In the genomic region with DNA sequence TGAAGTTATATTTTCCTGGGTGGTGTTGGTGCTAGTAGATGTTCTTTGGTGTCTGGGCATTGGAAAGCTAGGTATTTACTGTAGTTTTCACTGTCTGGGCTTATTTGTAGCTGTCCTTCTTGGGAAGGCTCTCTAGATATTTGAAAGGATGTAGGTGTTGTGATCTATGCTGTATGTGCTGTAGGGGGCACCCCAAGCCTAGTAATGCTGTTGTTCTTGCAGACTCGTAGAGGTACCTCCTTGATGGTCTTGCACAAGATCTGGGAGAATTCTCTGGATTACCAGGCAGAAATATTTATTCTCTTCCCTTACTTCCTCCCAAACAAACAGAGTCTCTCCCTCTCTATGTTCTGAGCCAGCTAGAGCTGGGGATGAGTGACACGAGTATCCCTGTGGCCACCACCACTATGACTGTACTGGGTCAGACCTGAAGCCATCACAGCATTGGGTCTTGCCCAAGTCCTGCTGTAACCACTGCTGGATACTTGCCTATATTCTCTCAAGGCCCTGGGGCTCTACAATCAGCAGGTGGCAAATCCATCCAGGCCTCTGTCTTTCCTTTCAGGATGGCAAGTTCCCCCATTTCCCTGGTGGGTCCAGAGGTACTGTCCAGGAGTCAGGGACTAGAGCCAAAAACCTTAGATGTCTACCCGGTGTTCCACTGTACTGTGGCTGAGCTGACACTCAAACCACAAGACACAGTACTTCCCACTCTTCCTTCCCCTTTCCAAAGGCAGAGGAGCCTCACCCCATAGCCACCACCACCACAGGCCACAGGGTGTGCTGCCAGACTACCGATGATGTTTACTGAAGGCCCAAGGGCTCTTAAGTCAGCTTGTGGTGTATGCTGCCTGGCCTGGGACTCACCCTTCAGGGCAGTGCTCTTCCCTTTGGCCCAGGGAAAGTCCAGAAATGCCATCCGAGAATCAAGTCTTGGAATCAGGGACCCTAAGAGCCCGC, we compare ENCODE assay signal across 8 cellular contexts.
DNase-seq lines count a peak whose midpoint lies in the region; ATAC-seq and TF ChIP-seq lines count a peak whose summit lies in the region.

No MANE protein-coding gene starts in this region.

- no peaks in the 10 kb centered on the region for H3K4me1 ChIP-seq in mucosa of descending colon (ENCODE audit: low read depth)
- no peaks in the 10 kb centered on the region for H3K4me1 ChIP-seq in upper lobe of right lung

- DNase-seq in CD1c-positive myeloid dendritic cell (ENCODE audit: extremely low spot score) (peak; percentile 27), cardiac fibroblast (ENCODE audit: low read depth in 2 of 2) (peak; percentile 90 to 91), mucosa of descending colon (peak in 1 of 3 donors; percentile 71), upper lobe of right lung (no peak), NCI-H1436 (lab: John Stamatoyannopoulos, UW) (no peak)

- H3K4me3 ChIP-seq in cardiac fibroblast (replicated peaks in 1 of 2; ENCODE audit: low read depth in 2 of 2, low read length in 2 of 2) (no peak overlapping the region), mucosa of descending colon (no peak overlapping the region), upper lobe of right lung (no peak overlapping the region)

- TF ChIP-seq CTCF in cardiac fibroblast (IDR thresholded peaks at IDR 0.05; ENCODE audit: low read depth, low read length) = peak; percentile 56
- TF ChIP-seq CTCF in mucosa of descending colon (IDR thresholded peaks at IDR 0.05) = no peak
- TF ChIP-seq CTCF in upper lobe of right lung (IDR thresholded peaks at IDR 0.05) = peak; percentile 33

- no peaks in the 10 kb centered on the region for H3K27me3 ChIP-seq in upper lobe of right lung

- H3K36me3 ChIP-seq in mucosa of descending colon (ENCODE audit: low read depth) = no peaks in the 10 kb centered on the region
- H3K36me3 ChIP-seq in upper lobe of right lung = no peaks in the 10 kb centered on the region

- intact Hi-C loops in mucosa of descending colon (cut with DNase I, micrococcal nuclease) = no loop called here
- intact Hi-C loops in upper lobe of right lung (cut with DNase I) = no loop called here

- H3K9me3 ChIP-seq in mucosa of descending colon (no peaks in the 10 kb centered on the region), upper lobe of right lung (no peaks in the 10 kb centered on the region)

- H3K27ac ChIP-seq in upper lobe of right lung = no peak overlapping the region

- peak; percentile 54 for ATAC-seq in HG02610 (IDR thresholded peaks at IDR 0.05; ENCODE audit: unreplicated experiment)
- ATAC-seq in SK-N-SH treated with all-trans-retinoic acid at 6 μM for 48 hours = peak; percentile 100
- peak; percentile 54 for ATAC-seq in mucosa of descending colon
- ATAC-seq in upper lobe of right lung = peak; percentile 83
- ATAC-seq in HG03354 (IDR thresholded peaks at IDR 0.05; ENCODE audit: poor library complexity, severe bottlenecking, unreplicated experiment) = no peak

TF ChIP-seq in SK-N-SH treated with all-trans-retinoic acid at 6 μM for 48 hours, 23 proteins besides CTCF, POLR2A, EP300 and RAD21:
- no peak for TF ChIP-seq PPARA (CRISPR knock-in tag; IDR thresholded peaks at IDR 0.05; ENCODE audit: borderline replicate concordance)
- TF ChIP-seq, protein P1, sequence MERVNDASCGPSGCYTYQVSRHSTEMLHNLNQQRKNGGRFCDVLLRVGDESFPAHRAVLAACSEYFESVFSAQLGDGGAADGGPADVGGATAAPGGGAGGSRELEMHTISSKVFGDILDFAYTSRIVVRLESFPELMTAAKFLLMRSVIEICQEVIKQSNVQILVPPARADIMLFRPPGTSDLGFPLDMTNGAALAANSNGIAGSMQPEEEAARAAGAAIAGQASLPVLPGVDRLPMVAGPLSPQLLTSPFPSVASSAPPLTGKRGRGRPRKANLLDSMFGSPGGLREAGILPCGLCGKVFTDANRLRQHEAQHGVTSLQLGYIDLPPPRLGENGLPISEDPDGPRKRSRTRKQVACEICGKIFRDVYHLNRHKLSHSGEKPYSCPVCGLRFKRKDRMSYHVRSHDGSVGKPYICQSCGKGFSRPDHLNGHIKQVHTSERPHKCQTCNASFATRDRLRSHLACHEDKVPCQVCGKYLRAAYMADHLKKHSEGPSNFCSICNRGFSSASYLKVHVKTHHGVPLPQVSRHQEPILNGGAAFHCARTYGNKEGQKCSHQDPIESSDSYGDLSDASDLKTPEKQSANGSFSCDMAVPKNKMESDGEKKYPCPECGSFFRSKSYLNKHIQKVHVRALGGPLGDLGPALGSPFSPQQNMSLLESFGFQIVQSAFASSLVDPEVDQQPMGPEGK (CRISPR knock-in tag; IDR thresholded peaks at IDR 0.05; ENCODE audit: borderline replicate concordance) = no peak
- TF ChIP-seq RARB (CRISPR knock-in tag; IDR thresholded peaks at IDR 0.05) = no peak
- no peak for TF ChIP-seq ZNF70 (CRISPR knock-in tag; IDR thresholded peaks at IDR 0.05)
- no peak for TF ChIP-seq CSDC2 (CRISPR knock-in tag; IDR thresholded peaks at IDR 0.05)
- no peak for TF ChIP-seq GLIS3 (CRISPR knock-in tag; IDR thresholded peaks at IDR 0.05)
- no peak for TF ChIP-seq ISL1 (CRISPR knock-in tag; IDR thresholded peaks at IDR 0.05)
- TF ChIP-seq, protein P2, sequence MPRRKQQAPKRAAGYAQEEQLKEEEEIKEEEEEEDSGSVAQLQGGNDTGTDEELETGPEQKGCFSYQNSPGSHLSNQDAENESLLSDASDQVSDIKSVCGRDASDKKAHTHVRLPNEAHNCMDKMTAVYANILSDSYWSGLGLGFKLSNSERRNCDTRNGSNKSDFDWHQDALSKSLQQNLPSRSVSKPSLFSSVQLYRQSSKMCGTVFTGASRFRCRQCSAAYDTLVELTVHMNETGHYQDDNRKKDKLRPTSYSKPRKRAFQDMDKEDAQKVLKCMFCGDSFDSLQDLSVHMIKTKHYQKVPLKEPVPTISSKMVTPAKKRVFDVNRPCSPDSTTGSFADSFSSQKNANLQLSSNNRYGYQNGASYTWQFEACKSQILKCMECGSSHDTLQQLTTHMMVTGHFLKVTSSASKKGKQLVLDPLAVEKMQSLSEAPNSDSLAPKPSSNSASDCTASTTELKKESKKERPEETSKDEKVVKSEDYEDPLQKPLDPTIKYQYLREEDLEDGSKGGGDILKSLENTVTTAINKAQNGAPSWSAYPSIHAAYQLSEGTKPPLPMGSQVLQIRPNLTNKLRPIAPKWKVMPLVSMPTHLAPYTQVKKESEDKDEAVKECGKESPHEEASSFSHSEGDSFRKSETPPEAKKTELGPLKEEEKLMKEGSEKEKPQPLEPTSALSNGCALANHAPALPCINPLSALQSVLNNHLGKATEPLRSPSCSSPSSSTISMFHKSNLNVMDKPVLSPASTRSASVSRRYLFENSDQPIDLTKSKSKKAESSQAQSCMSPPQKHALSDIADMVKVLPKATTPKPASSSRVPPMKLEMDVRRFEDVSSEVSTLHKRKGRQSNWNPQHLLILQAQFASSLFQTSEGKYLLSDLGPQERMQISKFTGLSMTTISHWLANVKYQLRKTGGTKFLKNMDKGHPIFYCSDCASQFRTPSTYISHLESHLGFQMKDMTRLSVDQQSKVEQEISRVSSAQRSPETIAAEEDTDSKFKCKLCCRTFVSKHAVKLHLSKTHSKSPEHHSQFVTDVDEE (CRISPR knock-in tag; IDR thresholded peaks at IDR 0.05) = no peak
- TF ChIP-seq TCF4 (CRISPR knock-in tag; IDR thresholded peaks at IDR 0.05; ENCODE audit: borderline replicate concordance) = no peak
- TF ChIP-seq BACH2 (CRISPR knock-in tag; IDR thresholded peaks at IDR 0.05; ENCODE audit: borderline replicate concordance) = no peak
- TF ChIP-seq, protein P3, sequence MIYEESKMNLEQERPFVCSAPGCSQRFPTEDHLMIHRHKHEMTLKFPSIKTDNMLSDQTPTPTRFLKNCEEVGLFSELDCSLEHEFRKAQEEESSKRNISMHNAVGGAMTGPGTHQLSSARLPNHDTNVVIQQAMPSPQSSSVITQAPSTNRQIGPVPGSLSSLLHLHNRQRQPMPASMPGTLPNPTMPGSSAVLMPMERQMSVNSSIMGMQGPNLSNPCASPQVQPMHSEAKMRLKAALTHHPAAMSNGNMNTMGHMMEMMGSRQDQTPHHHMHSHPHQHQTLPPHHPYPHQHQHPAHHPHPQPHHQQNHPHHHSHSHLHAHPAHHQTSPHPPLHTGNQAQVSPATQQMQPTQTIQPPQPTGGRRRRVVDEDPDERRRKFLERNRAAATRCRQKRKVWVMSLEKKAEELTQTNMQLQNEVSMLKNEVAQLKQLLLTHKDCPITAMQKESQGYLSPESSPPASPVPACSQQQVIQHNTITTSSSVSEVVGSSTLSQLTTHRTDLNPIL (CRISPR knock-in tag; IDR thresholded peaks at IDR 0.05; ENCODE audit: low read depth) = no peak
- TF ChIP-seq TOX (CRISPR knock-in tag; IDR thresholded peaks at IDR 0.05; ENCODE audit: borderline replicate concordance) = no peak

Comparison
In these comparisons a context has a peak if more than half of its experiments do, and no peak if none do; other contexts are left out.
1. DNase-seq: peak in CD1c-positive myeloid dendritic cell (single experiment) and cardiac fibroblast (2 of 2); none in upper lobe of right lung (single experiment) and NCI-H1436 (single experiment).